In genomic region chr21:14027235-14027869, GRCh38 we compare ENCODE assay signal across 8 cellular contexts.
DNase-seq lines count a peak whose midpoint lies in the region; ATAC-seq and TF ChIP-seq lines count a peak whose summit lies in the region.
"Not testable (repeated sequence)": the region's sequence is repeated elsewhere in the genome, so short reads cannot be mapped to it uniquely, and the experiment has no call there.

No MANE protein-coding gene starts in this region.

- not testable (repeated sequence) for BruUV-seq in OCI-LY7 (replicated peaks; lab: Mats Ljungman, UMichigan)

- H3K4me1 ChIP-seq in OCI-LY7 (ENCODE audit: insufficient read depth, low read length, poor library complexity, severe bottlenecking), result peaks cover 16% of the 10 kb centered on the region
- H3K4me1 ChIP-seq in mucosa of descending colon (ENCODE audit: low read depth), result not testable (repeated sequence)

- not testable (repeated sequence) for TF ChIP-seq CTCF in OCI-LY7 (conservative IDR thresholded peaks at IDR 0.05; ENCODE audit: low read length); mucosa of descending colon (IDR thresholded peaks at IDR 0.05)

- POLR2A ChIA-PET in OCI-LY7 (lab: Charles Lee), result not testable (repeated sequence)

- DNase-seq in DMS114 treated with DMSO at 0.1 percent for 48 hours (lab: John Stamatoyannopoulos, UW; ENCODE audit: unreplicated experiment), result peak; percentile 79
- peak; percentile 66 for DNase-seq in HuH-7 (ENCODE audit: low spot score)
- DNase-seq in OCI-LY7 (ENCODE audit: low spot score), result peak; percentile 93
- peak; percentile 80 for DNase-seq in activated T-cell treated with anti-CD3 and anti-CD28 coated beads for 48 hours (ENCODE audit: low read depth)
- peak; percentile 91 for DNase-seq in erythroblast (lab: John Stamatoyannopoulos, UW)
- peak; percentile 88 to 90 (median 89) for DNase-seq in mucosa of descending colon
- DNase-seq in stimulated activated CD8-positive, alpha-beta memory T cell treated with anti-CD3 and anti-CD28 coated beads, Interleukin-4, amount 100 ng/mL, for 1 hour (ENCODE audit: low read depth in 2 of 2, low spot score in 1 of 2), result peak; percentile 40 to 63

- H3K4me2 ChIP-seq in OCI-LY7 (ENCODE audit: low read length), result peak overlapping the region; percentile 76

- H3K79me2 ChIP-seq in OCI-LY7 (ENCODE audit: insufficient read depth, low read depth, low read length), result peaks cover 14% of the 10 kb centered on the region

- peak overlapping the region; percentile 94; the same call in 1 of the 2 replicates for H2AFZ ChIP-seq in OCI-LY7 (ENCODE audit: low read length)

- H3K27ac ChIP-seq in OCI-LY7 (ENCODE audit: low read depth, low read length, poor library complexity, severe bottlenecking), result peak overlapping the region; percentile 37

- peak; percentile 99 for ATAC-seq in GM21528 (IDR thresholded peaks at IDR 0.05; ENCODE audit: low FRiP score, unreplicated experiment)
- ATAC-seq in mucosa of descending colon, result peak; percentile 99

- not testable (repeated sequence) for H4K20me1 ChIP-seq in OCI-LY7 (ENCODE audit: insufficient read depth, low read length)

- intact Hi-C loops in OCI-LY7 (cut with micrococcal nuclease; ENCODE audit: unreplicated experiment); mucosa of descending colon (cut with DNase I, micrococcal nuclease): not testable (repeated sequence)

- TF ChIP-seq POLR2A in erythroblast (IDR thresholded peaks at IDR 0.05; ENCODE audit: low read length), result not testable (repeated sequence)

- not testable (repeated sequence) for H3K9me3 ChIP-seq in OCI-LY7 (ENCODE audit: low read length); mucosa of descending colon

- CTCF ChIA-PET in OCI-LY7 (lab: Charles Lee; ENCODE audit: unreplicated experiment), result interaction anchor here (0.6 kb wide), 1 partner anchor 74 kb away, joined by 3 read pairs; no protein-coding TSS in a partner anchor

- not testable (repeated sequence) for H3K9me2 ChIP-seq in OCI-LY7 (ENCODE audit: insufficient read depth, low read length)

- peak overlapping the region; percentile 79 for H3K4me3 ChIP-seq in OCI-LY7 (ENCODE audit: low read depth, low read length, poor library complexity, severe bottlenecking)
- H3K4me3 ChIP-seq in mucosa of descending colon, result not testable (repeated sequence)

- H3K36me3 ChIP-seq in OCI-LY7 (ENCODE audit: insufficient read depth, low read length); mucosa of descending colon (ENCODE audit: low read depth): not testable (repeated sequence)
